27 cellular contexts compared by ENCODE assay signal in the genomic region with DNA sequence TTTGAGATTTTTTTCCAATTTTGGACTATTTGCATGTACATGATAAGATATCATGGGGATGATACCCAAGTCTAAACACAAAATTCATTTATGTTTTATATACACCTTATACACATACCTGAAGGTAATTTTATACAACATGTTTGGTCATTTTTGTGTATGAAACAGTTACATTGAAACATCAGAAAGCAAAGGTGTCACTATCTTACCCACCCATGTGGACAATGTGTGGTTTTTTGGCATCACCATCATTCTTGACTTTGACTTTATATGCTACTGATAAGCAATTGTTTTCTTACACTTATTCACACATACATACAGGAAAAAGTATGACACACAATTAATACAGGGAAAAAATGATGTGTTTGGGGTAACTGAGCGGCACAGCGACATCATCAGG.
"Had no signal": no experiment of that assay in that cellular context is flagged by ENCODE, and none has a peak within 500 bp of the region (broad histone marks: within the 10 kb centered on the region; RNA-seq: fewer than 3 reads in every experiment).

No MANE protein-coding gene starts in this region.

- H3K27ac ChIP-seq: neutrophil, pancreas, prostate gland, right atrium auricular region, right lobe of liver, sigmoid colon, stomach, thoracic aorta, thyroid gland, tibial nerve, upper lobe of left lung, vagina had no signal

- H3K4me1 ChIP-seq: pancreas, prostate gland, right atrium auricular region, sigmoid colon, thyroid gland, tibial nerve, upper lobe of left lung, vagina had no signal

- H3K9me3 ChIP-seq: neutrophil, pancreas, prostate gland, right atrium auricular region, right lobe of liver, stomach, thoracic aorta, thyroid gland, upper lobe of left lung, vagina had no signal

- FAIRE-seq: pancreas, small intestine, urothelium cell line had no signal

- H3K4me3 ChIP-seq: pancreas, prostate gland, right atrium auricular region, right lobe of liver, sigmoid colon, stomach, thoracic aorta, thyroid gland, tibial nerve, upper lobe of left lung, vagina had no signal

- H3K27me3 ChIP-seq: neutrophil, pancreas, right atrium auricular region, right lobe of liver, sigmoid colon, thyroid gland, tibial nerve, upper lobe of left lung, vagina had no signal

- ATAC-seq: naive thymus-derived CD8-positive, alpha-beta T cell; natural killer cell treated with Interleukin-12 subunit alpha and Interleukin-12 subunit beta and Interleukin-15 and Interleukin-18, amount 100 ng/mL, for 72 hours; pancreas; right lobe of liver; stimulated activated effector memory CD8-positive, alpha-beta T cell treated with anti-CD3 and anti-CD28 coated beads, Interleukin-12 subunit alpha, Interleukin-12 subunit beta, amount 100 ng/mL, for 72 hours; stimulated activated naive B cell treated with anti-CD40 and anti-IgM and Interleukin-4, amounts not matched to agents 10 μg/mL and 1 μg/mL and 100 μg/mL, for 72 hours had no signal

- H3K36me3 ChIP-seq: neutrophil, pancreas, prostate gland, right atrium auricular region, right lobe of liver, sigmoid colon, stomach, thoracic aorta, thyroid gland, tibial nerve, upper lobe of left lung, vagina had no signal

- DNase-seq: naive thymus-derived CD8-positive, alpha-beta T cell; nephron progenitor cell; nucleus accumbens; pancreas; retina; right lobe of liver; sigmoid colon; small intestine; stimulated activated CD4-positive, alpha-beta T cell treated with anti-CD3 and anti-CD28 coated beads, Interleukin-15, amount 100 ng/mL, for 24 hours; stimulated activated CD4-positive, alpha-beta T cell treated with anti-CD3 and anti-CD28 coated beads, Interleukin-2, amount 100 ng/mL, for 24 hours; stimulated activated CD4-positive, alpha-beta T cell treated with anti-CD3 and anti-CD28 coated beads, Interleukin-2, amount 100 ng/mL, for 48 hours; stimulated activated CD4-positive, alpha-beta T cell treated with anti-CD3 and anti-CD28 coated beads, Interleukin-4, amount 100 ng/mL, for 24 hours; stimulated activated naive B cell treated with anti-CD40 and anti-IgM and Interleukin-4, amounts not matched to agents 10 μg/mL and 1 μg/mL and 100 μg/mL, for 72 hours; stimulated activated naive CD4-positive, alpha-beta T cell treated with Interleukin-2 at 50 U/mL for 16 hours; stomach; thyroid gland; trophoblast cell; upper lobe of left lung had no signal
